ENCODE assay signal across 23 cellular contexts in genomic region chr12:132719141-132719953, GRCh38. TPM values are rescaled to one million over a fixed set of nuclear protein-coding genes. Genes with fewer than 3 reads are reported as not detected.
DNase-seq lines count a peak whose midpoint lies in the region; ATAC-seq and TF ChIP-seq lines count a peak whose summit lies in the region.
"Had no signal": no experiment of that assay in that cellular context is flagged by ENCODE, and none has a peak within 500 bp of the region (broad histone marks: within the 10 kb centered on the region; RNA-seq: fewer than 3 reads in every experiment).

No MANE protein-coding gene starts in this region.

- intact Hi-C loops in activated CD4-positive, alpha-beta T cell treated with anti-CD3 and anti-CD28 coated beads, Interleukin-2, amount 10 ng/mL, durations not matched to agents 24 days and 14 days (cut with micrococcal nuclease), result no loop called here
- intact Hi-C loops in sigmoid colon (cut with DNase I), result no loop called here

- peaks cover 62% of the 10 kb centered on the region for H3K36me3 Mint-ChIP-seq in activated CD4-positive, alpha-beta T cell treated with anti-CD3 and anti-CD28 coated beads, Interleukin-2, amount 10 ng/mL, durations not matched to agents 24 days and 14 days (ENCODE audit: low read depth)
- H3K36me3 Mint-ChIP-seq in GM23338 (ENCODE audit: low read depth), result peaks cover 84% of the 10 kb centered on the region
- H3K36me3 Mint-ChIP-seq in WTC11, result peaks cover 56% of the 10 kb centered on the region

- no peaks in the 10 kb centered on the region for H3K27me3 Mint-ChIP-seq in activated CD4-positive, alpha-beta T cell treated with anti-CD3 and anti-CD28 coated beads, Interleukin-2, amount 10 ng/mL, durations not matched to agents 24 days and 14 days
- H3K27me3 Mint-ChIP-seq in GM23338 (ENCODE audit: insufficient read depth, low read depth, poor library complexity) (peaks cover 17% of the 10 kb centered on the region), WTC11 (ENCODE audit: low read depth) (no peaks in the 10 kb centered on the region)
- H3K27me3 Mint-ChIP-seq: activated CD8-positive, alpha-beta T cell treated with anti-CD3 and anti-CD28 coated beads for 36 hours; type B pancreatic cell had no signal

- H2AFZ ChIP-seq in GM23338, result no peak overlapping the region

- no peaks in the 10 kb centered on the region for H3K9me3 Mint-ChIP-seq in activated CD4-positive, alpha-beta T cell treated with anti-CD3 and anti-CD28 coated beads, Interleukin-2, amount 10 ng/mL, durations not matched to agents 24 days and 14 days
- H3K9me3 Mint-ChIP-seq in GM23338, result no peaks in the 10 kb centered on the region
- no peaks in the 10 kb centered on the region for H3K9me3 Mint-ChIP-seq in WTC11
- H3K9me3 Mint-ChIP-seq: activated CD8-positive, alpha-beta T cell treated with anti-CD3 and anti-CD28 coated beads for 36 hours; activated naive CD4-positive, alpha-beta T cell treated with anti-CD3 and anti-CD28 coated beads for 36 hours; type B pancreatic cell had no signal

- ATAC-seq in GM23338, result no peak
- ATAC-seq in WTC11, result no peak
- ATAC-seq: activated CD8-positive, alpha-beta T cell treated with anti-CD3 and anti-CD28 coated beads for 36 hours; gastroesophageal sphincter had no signal

- DNase-seq in activated CD4-positive, alpha-beta T cell treated with anti-CD3 and anti-CD28 coated beads, Interleukin-2, amount 10 ng/mL, durations not matched to agents 24 days and 14 days, result no peak
- no peak for DNase-seq in activated CD4-positive, alpha-beta T cell treated with anti-CD3 and anti-CD28 coated beads, Interleukin-2, amount 50 U/mL, for 48 hours
- DNase-seq in GM23338 (ENCODE audit: low spot score) (no peak), WTC11 (ENCODE audit: low spot score) (no peak), kidney tubule cell (ENCODE audit: low spot score) (peak; percentile 37), sigmoid colon (no peak), NCI-H510A treated with DMSO at 0.1 percent for 48 hours (lab: John Stamatoyannopoulos, UW) (no peak), NCI-H2196 (lab: John Stamatoyannopoulos, UW; ENCODE audit: unreplicated experiment) (no peak)
- DNase-seq: activated CD8-positive, alpha-beta T cell treated with anti-CD3 and anti-CD28 coated beads for 36 hours; activated naive CD4-positive, alpha-beta T cell treated with anti-CD3 and anti-CD28 coated beads for 36 hours; aorta; BE2C; COR-L47; kidney; MM.1S; NCI-H1436 treated with DMSO at 0.1 percent for 48 hours; NCI-H524; retina; RPMI8226; spleen had no signal

- H3K4me1 ChIP-seq in GM23338 (ENCODE audit: insufficient read depth), result no peaks in the 10 kb centered on the region
- no peaks in the 10 kb centered on the region for H3K4me1 ChIP-seq in sigmoid colon
- H3K4me1 ChIP-seq: BE2C, esophagus muscularis mucosa, gastroesophageal sphincter, spleen had no signal

- no peak overlapping the region for H3K4me2 ChIP-seq in GM23338

- TF ChIP-seq EP300 in sigmoid colon (IDR thresholded peaks at IDR 0.05), result no peak

- TF ChIP-seq CTCF in GM23338 (conservative IDR thresholded peaks at IDR 0.05; ENCODE audit: low read depth in 2 of 2) (no peak), WTC11 (IDR thresholded peaks at IDR 0.05) (no peak), sigmoid colon (IDR thresholded peaks at IDR 0.05) (no peak)

- CTCF ChIA-PET in WTC11 (lab: Charles Lee), result interaction anchor here (1.9 kb wide), 1 partner anchor 50 kb away, joined by 4 read pairs; no protein-coding TSS in a partner anchor

- H3K9me2 ChIP-seq in GM23338 (ENCODE audit: insufficient read depth), result no peaks in the 10 kb centered on the region

- peaks cover 7% of the 10 kb centered on the region; the same call in 1 of the 2 replicates for H3K36me3 ChIP-seq in GM23338 (ENCODE audit: insufficient read depth)
- peaks cover 8 to 91% (median 41%) of the 10 kb centered on the region in 4 donors for H3K36me3 ChIP-seq in sigmoid colon

- peaks cover 31% of the 10 kb centered on the region for H3F3A ChIP-seq in GM23338 (replicated peaks; ENCODE audit: low read depth)

- peak overlapping the region; percentile 43 for H3K27ac Mint-ChIP-seq in activated CD4-positive, alpha-beta T cell treated with anti-CD3 and anti-CD28 coated beads, Interleukin-2, amount 10 ng/mL, durations not matched to agents 24 days and 14 days
- H3K27ac Mint-ChIP-seq in GM23338 (peak overlapping the region; percentile 36; the same call in 1 of the 2 replicates), WTC11 (peak overlapping the region; percentile 34)
- H3K27ac Mint-ChIP-seq: activated CD8-positive, alpha-beta T cell treated with anti-CD3 and anti-CD28 coated beads for 36 hours; activated naive CD4-positive, alpha-beta T cell treated with anti-CD3 and anti-CD28 coated beads for 36 hours; type B pancreatic cell had no signal

- no peak overlapping the region for H3K4me3 Mint-ChIP-seq in activated CD4-positive, alpha-beta T cell treated with anti-CD3 and anti-CD28 coated beads, Interleukin-2, amount 10 ng/mL, durations not matched to agents 24 days and 14 days
- H3K4me3 Mint-ChIP-seq in GM23338 (no peak overlapping the region), WTC11 (no peak overlapping the region)
- H3K4me3 Mint-ChIP-seq: activated CD8-positive, alpha-beta T cell treated with anti-CD3 and anti-CD28 coated beads for 36 hours; activated naive CD4-positive, alpha-beta T cell treated with anti-CD3 and anti-CD28 coated beads for 36 hours; type B pancreatic cell had no signal

- H3K9me3 ChIP-seq in sigmoid colon, result no peaks in the 10 kb centered on the region
- H3K9me3 ChIP-seq: BE2C, esophagus muscularis mucosa, gastroesophageal sphincter, spleen had no signal

- WGBS in sigmoid colon, 2 donors, result 94 to 95% methylated on average over 31 of the region's 31 CpGs

- H3K4me1 Mint-ChIP-seq in activated CD4-positive, alpha-beta T cell treated with anti-CD3 and anti-CD28 coated beads, Interleukin-2, amount 10 ng/mL, durations not matched to agents 24 days and 14 days, result peaks cover 5% of the 10 kb centered on the region
- H3K4me1 Mint-ChIP-seq in GM23338 (no peaks in the 10 kb centered on the region), WTC11 (no peaks in the 10 kb centered on the region)

- POLR2A ChIA-PET in WTC11 (lab: Charles Lee), result interaction anchor here (0.6 kb wide), 2 partner anchors 33 to 68 kb away, joined by 4 to 9 read pairs; no protein-coding TSS in a partner anchor

- H3K4me3 ChIP-seq in GM23338, result no peak overlapping the region
- no peak overlapping the region for H3K4me3 ChIP-seq in sigmoid colon
- H3K4me3 ChIP-seq: esophagus muscularis mucosa, gastroesophageal sphincter, spleen had no signal

- H3K27ac ChIP-seq in GM23338 (ENCODE audit: low read depth), result no peak overlapping the region
- H3K27ac ChIP-seq in sigmoid colon, result no peak overlapping the region
- H3K27ac ChIP-seq: esophagus muscularis mucosa, gastroesophageal sphincter, spleen had no signal

- no peaks in the 10 kb centered on the region for H3K27me3 ChIP-seq in GM23338 (ENCODE audit: insufficient read depth)
- no peaks in the 10 kb centered on the region for H3K27me3 ChIP-seq in sigmoid colon
- H3K27me3 ChIP-seq: BE2C, esophagus muscularis mucosa, gastroesophageal sphincter, spleen had no signal

- peaks cover 14% of the 10 kb centered on the region for H3K79me2 ChIP-seq in GM23338 (replicated peaks; ENCODE audit: insufficient read depth)

- H4K20me1 ChIP-seq in GM23338 (replicated peaks; ENCODE audit: insufficient read depth), result peaks cover 5% of the 10 kb centered on the region

- no peak for TF ChIP-seq POLR2A in sigmoid colon (IDR thresholded peaks at IDR 0.05)

TF ChIP-seq in GM23338, 12 proteins besides CTCF, POLR2A, EP300 and RAD21 (continues in another document):
- no peak for TF ChIP-seq EZH2 (IDR thresholded peaks at IDR 0.05; ENCODE audit: low read depth, unreplicated experiment)
- no peak for TF ChIP-seq NANOG (IDR thresholded peaks at IDR 0.05; ENCODE audit: borderline replicate concordance)
- no peak for TF ChIP-seq JUNB (IDR thresholded peaks at IDR 0.05; ENCODE audit: unreplicated experiment)
- no peak for TF ChIP-seq EZH2phosphoT487 (IDR thresholded peaks at IDR 0.05; ENCODE audit: unreplicated experiment)

TF ChIP-seq in WTC11, 78 proteins besides CTCF, POLR2A, EP300 and RAD21 (continues in another document):
- TF ChIP-seq SOX15 (CRISPR knock-in tag; IDR thresholded peaks at IDR 0.05), result no peak
- TF ChIP-seq GRHL2 (CRISPR knock-in tag; IDR thresholded peaks at IDR 0.05; ENCODE audit: insufficient replicate concordance, severe bottlenecking), result no peak

RNA-seq across cellular contexts. Expression of gene PGAM5, which starts 8.7 kb away (rescaled TPM):
- total RNA-seq in activated CD4-positive, alpha-beta T cell treated with anti-CD3 and anti-CD28 coated beads, Interleukin-2, amount 10 ng/mL, durations not matched to agents 24 days and 14 days, result 104 and 110 TPM in 2 replicates
- 99.7 and 108 TPM in 2 replicates for total RNA-seq in GM23338 (2014; rRNA removed; shearing (Covaris generic))
- polyA plus RNA-seq in GM23338 (2016; fragmentation: Nextera tagmentation; extraction: Ambion mirVana) (31.1 and 33.0 TPM in 2 replicates), sigmoid colon (10 to 100 TPM in 2 of 3 donors, 1 to 10 TPM in 1; 9.6 to 37.1 (median 19.9) TPM)
- total RNA-seq in WTC11 (2021) (76.8 to 89.7 TPM (median 81.0 TPM) in 3 replicates), sigmoid colon (10 to 100 TPM; 19.7 to 24.6 (median 23.7) TPM)

RNA-seq across cellular contexts. Expression of gene PXMP2, which starts 32.0 kb away (rescaled TPM):
- total RNA-seq in activated CD4-positive, alpha-beta T cell treated with anti-CD3 and anti-CD28 coated beads, Interleukin-2, amount 10 ng/mL, durations not matched to agents 24 days and 14 days, result 24.4 and 24.6 TPM in 2 replicates
- total RNA-seq in GM23338 (2014; rRNA removed; shearing (Covaris generic)), result 17.3 and 17.4 TPM in 2 replicates
- polyA plus RNA-seq in GM23338 (2016; fragmentation: Nextera tagmentation; extraction: Ambion mirVana), result 19.7 and 24.5 TPM in 2 replicates
- 12.0 to 13.2 TPM (median 12.6 TPM) in 3 replicates for total RNA-seq in WTC11 (2021)
- 10 to 100 TPM; 19.4 to 46.4 (median 42.8) TPM for total RNA-seq in sigmoid colon
- 100 to 1,000 TPM in 1 of 3 donors, 10 to 100 TPM in 2; 41.6 to 127 (median 85.9) TPM for polyA plus RNA-seq in sigmoid colon

RNA-seq across cellular contexts. Expression of gene POLE, which starts 32.2 kb away (rescaled TPM):
- total RNA-seq in activated CD4-positive, alpha-beta T cell treated with anti-CD3 and anti-CD28 coated beads, Interleukin-2, amount 10 ng/mL, durations not matched to agents 24 days and 14 days, result 171 and 180 TPM in 2 replicates
- 90.3 and 125 TPM in 2 replicates for total RNA-seq in GM23338 (2014; rRNA removed; shearing (Covaris generic))
- polyA plus RNA-seq in GM23338 (2016; fragmentation: Nextera tagmentation; extraction: Ambion mirVana), result 29.6 and 33.6 TPM in 2 replicates
- 120 to 144 TPM (median 126 TPM) in 3 replicates for total RNA-seq in WTC11 (2021)
- 10 to 100 TPM; 12.5 to 37.4 (median 34.0) TPM for total RNA-seq in sigmoid colon
- 10 to 100 TPM; 11.1 to 33.5 (median 15.6) TPM for polyA plus RNA-seq in sigmoid colon

RNA-seq across cellular contexts. Expression of gene ANKLE2, which starts 42.3 kb away (rescaled TPM):
- total RNA-seq in activated CD4-positive, alpha-beta T cell treated with anti-CD3 and anti-CD28 coated beads, Interleukin-2, amount 10 ng/mL, durations not matched to agents 24 days and 14 days, result 137 and 155 TPM in 2 replicates
- total RNA-seq in GM23338 (2014; rRNA removed; shearing (Covaris generic)), result 63.7 and 68.4 TPM in 2 replicates
- polyA plus RNA-seq in GM23338 (2016; fragmentation: Nextera tagmentation; extraction: Ambion mirVana), result 25.1 and 27.2 TPM in 2 replicates
- total RNA-seq in WTC11 (2021), result 50.3 to 63.8 TPM (median 50.6 TPM) in 3 replicates
- total RNA-seq in sigmoid colon, result 10 to 100 TPM; 32.9 to 58.4 (median 38.3) TPM
- polyA plus RNA-seq in sigmoid colon, result 10 to 100 TPM in 1 of 3 donors, 1 to 10 TPM in 2; 7.2 to 35.9 (median 8.4) TPM
